ENCODE assay signal across 13 cellular contexts in genomic region chr6:121794630-121795029, GRCh38.
DNase-seq lines count a peak whose midpoint lies in the region; FAIRE-seq and TF ChIP-seq lines count a peak whose summit lies in the region.
"Had no signal": no experiment of that assay in that cellular context is flagged by ENCODE, and none has a peak within 500 bp of the region (broad histone marks: within the 10 kb centered on the region; RNA-seq: fewer than 3 reads in every experiment).

No MANE protein-coding gene starts in this region.

- CTCF ChIA-PET in CD8-positive, alpha-beta memory T cell (lab: Charles Lee), result no interaction called here

- H3K4me1 ChIP-seq in CD8-positive, alpha-beta memory T cell (ENCODE audit: insufficient read depth, low read length), result no peaks in the 10 kb centered on the region
- H3K4me1 ChIP-seq: Caco-2 had no signal

- H3K9me3 ChIP-seq in CD8-positive, alpha-beta memory T cell (ENCODE audit: low read length), result no peaks in the 10 kb centered on the region
- H3K9me3 ChIP-seq: Caco-2 had no signal

- peak; percentile 49 for FAIRE-seq in HTR-8/SVneo (lab: Jason Lieb, UNC)

- H3K4me1 Mint-ChIP-seq in type B pancreatic cell (ENCODE audit: unreplicated experiment), result no peaks in the 10 kb centered on the region
- H3K4me1 Mint-ChIP-seq in CD8-positive, alpha-beta memory T cell, result no peaks in the 10 kb centered on the region

- H3K27ac ChIP-seq in CD8-positive, alpha-beta memory T cell (ENCODE audit: low read depth, low read length), result no peak overlapping the region

- H3K4me3 Mint-ChIP-seq in type B pancreatic cell, result no peak overlapping the region
- no peak overlapping the region for H3K4me3 Mint-ChIP-seq in CD8-positive, alpha-beta memory T cell
- H3K4me3 Mint-ChIP-seq: nephron progenitor cell had no signal

- no peak overlapping the region for H3K27ac Mint-ChIP-seq in type B pancreatic cell
- H3K27ac Mint-ChIP-seq in CD8-positive, alpha-beta memory T cell, result no peak overlapping the region
- H3K27ac Mint-ChIP-seq: nephron progenitor cell had no signal

- no peak overlapping the region for H3K4me3 ChIP-seq in AG09309 (ENCODE audit: control insufficient read depth, low read depth, low read length)
- no peak overlapping the region for H3K4me3 ChIP-seq in kidney epithelial cell (ENCODE audit: low read depth, low read length)
- H3K4me3 ChIP-seq in CD8-positive, alpha-beta memory T cell (ENCODE audit: low read length), result no peak overlapping the region

- POLR2A ChIA-PET in CD8-positive, alpha-beta memory T cell (lab: Charles Lee), result no interaction called here

- DNase-seq in AG09309 (ENCODE audit: low read depth) (peak; percentile 84), HTR-8/SVneo (ENCODE audit: insufficient read length, low spot score) (peak; percentile 68), astrocyte of the hippocampus (ENCODE audit: low read depth, low spot score) (peak; percentile 94), kidney epithelial cell (ENCODE audit: low read depth) (peak; percentile 81), type B pancreatic cell (ENCODE audit: extremely low spot score, unreplicated experiment) (no peak), NCI-H146 (lab: John Stamatoyannopoulos, UW) (no peak), mesenteric fat pad (ENCODE audit: low spot score) (no peak)
- DNase-seq in CD8-positive, alpha-beta memory T cell, result no peak
- DNase-seq: Caco-2; Kasumi-1; NCI-H510A; nephron progenitor cell; stimulated activated CD4-positive, alpha-beta T cell treated with anti-CD3 and anti-CD28 coated beads, Interleukin-4, amount 100 ng/mL, for 24 hours had no signal

- H3K27me3 ChIP-seq in kidney epithelial cell (ENCODE audit: control insufficient read depth, insufficient read depth, low read length), result no peaks in the 10 kb centered on the region
- H3K27me3 ChIP-seq in CD8-positive, alpha-beta memory T cell (ENCODE audit: insufficient read depth, low read length, poor library complexity, severe bottlenecking), result no peaks in the 10 kb centered on the region

- TF ChIP-seq CTCF in AG09309 (IDR thresholded peaks at IDR 0.05; ENCODE audit: control insufficient read depth, insufficient read depth, low read depth, low read length, missing control alignments), result no peak
- TF ChIP-seq CTCF in kidney epithelial cell (IDR thresholded peaks at IDR 0.05; ENCODE audit: insufficient read depth, low read length, poor library complexity, severe bottlenecking), result no peak
- TF ChIP-seq CTCF in type B pancreatic cell (conservative IDR thresholded peaks at IDR 0.05), result no peak

- H3K36me3 ChIP-seq in kidney epithelial cell (ENCODE audit: control insufficient read depth, insufficient read depth, low read length), result no peaks in the 10 kb centered on the region
- no peaks in the 10 kb centered on the region for H3K36me3 ChIP-seq in CD8-positive, alpha-beta memory T cell (ENCODE audit: insufficient read depth, low read length)

- H3K36me3 Mint-ChIP-seq in type B pancreatic cell, result no peaks in the 10 kb centered on the region
- no peaks in the 10 kb centered on the region for H3K36me3 Mint-ChIP-seq in CD8-positive, alpha-beta memory T cell

- peaks cover 6% of the 10 kb centered on the region for H3K9me3 Mint-ChIP-seq in type B pancreatic cell
- H3K9me3 Mint-ChIP-seq in CD8-positive, alpha-beta memory T cell, result peaks cover 0 to 19% (median 8%) of the 10 kb centered on the region in 5 donors

- no peaks in the 10 kb centered on the region for H3K27me3 Mint-ChIP-seq in type B pancreatic cell
- no peaks in the 10 kb centered on the region for H3K27me3 Mint-ChIP-seq in CD8-positive, alpha-beta memory T cell

Comparison
In these comparisons a context has a peak if more than half of its experiments do, and no peak if none do; other contexts are left out.
1. DNase-seq: peak in AG09309 (single experiment), HTR-8/SVneo (single experiment), astrocyte of the hippocampus (single experiment) and kidney epithelial cell (single experiment); none in type B pancreatic cell (single experiment), NCI-H146 (single experiment), CD8-positive, alpha-beta memory T cell (0 of 5) and mesenteric fat pad (single experiment).